In the genomic region with DNA sequence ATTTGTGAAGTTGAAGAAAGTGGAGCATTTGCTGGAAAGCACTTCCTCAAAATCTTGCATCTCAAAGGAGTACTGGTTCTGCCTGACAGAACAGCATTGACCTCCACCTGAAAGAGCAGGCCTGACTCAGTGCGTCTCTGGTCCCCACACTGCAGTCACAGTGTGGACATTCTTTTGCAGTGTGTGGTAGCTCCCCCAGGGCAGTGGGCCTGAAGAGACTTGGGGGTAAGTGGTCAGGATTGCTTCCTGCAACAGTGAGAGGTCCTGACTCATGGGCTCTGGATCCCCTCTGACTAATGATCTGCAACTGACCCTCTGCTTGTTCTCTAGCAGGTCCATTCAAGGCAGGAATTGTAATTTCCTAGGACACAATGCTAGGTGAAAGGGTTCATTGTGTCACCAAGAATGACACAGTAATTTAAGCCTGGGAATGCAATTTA, we compare ENCODE assay signal across 10 cellular contexts.
DNase-seq lines count a peak whose midpoint lies in the region; ATAC-seq, FAIRE-seq and TF ChIP-seq lines count a peak whose summit lies in the region.
"Had no signal": no experiment of that assay in that cellular context is flagged by ENCODE, and none has a peak within 500 bp of the region (broad histone marks: within the 10 kb centered on the region; RNA-seq: fewer than 3 reads in every experiment).

No MANE protein-coding gene starts in this region.

- H3K9me3 ChIP-seq in spleen, result peaks cover 0 to 5% (median 0%) of the 10 kb centered on the region in 8 donors

- DNase-seq in RCC 7860 (ENCODE audit: low spot score) (peak; percentile 99), kidney tubule cell (ENCODE audit: low spot score) (peak; percentile 100), middle frontal gyrus (ENCODE audit: extremely low spot score, low spot score) (no peak), HuH-7.5 (ENCODE audit: low spot score) (no peak), spleen (no peak)
- DNase-seq in activated T-cell treated with anti-CD3 and anti-CD28 coated beads, Interleukin-2, amount 50 U/mL, for 24 hours, result no peak
- DNase-seq: aorta had no signal

- intact Hi-C loops in spleen (cut with DNase I; ENCODE audit: low total_unique reads), result no loop called here

- H3K9me3 Mint-ChIP-seq in activated T-cell treated with anti-CD3 and anti-CD28 coated beads, Interleukin-2, amount 50 U/mL, for 24 hours, result peaks cover 2% of the 10 kb centered on the region

- TF ChIP-seq CTCF in spleen (IDR thresholded peaks at IDR 0.05 in 8 of 11, conservative IDR thresholded peaks at IDR 0.05 in 3 of 11), result no peak

- H3K27me3 ChIP-seq in spleen (replicated peaks in 1 of 7), result peaks cover 0 to 4% (median 0%) of the 10 kb centered on the region in 7 donors

- no peaks in the 10 kb centered on the region for H3K4me1 Mint-ChIP-seq in activated T-cell treated with anti-CD3 and anti-CD28 coated beads, Interleukin-2, amount 50 U/mL, for 24 hours (ENCODE audit: low read depth)

- no peaks in the 10 kb centered on the region for H3K36me3 Mint-ChIP-seq in activated T-cell treated with anti-CD3 and anti-CD28 coated beads, Interleukin-2, amount 50 U/mL, for 24 hours (ENCODE audit: low read depth)

- no peak overlapping the region for H3K27ac Mint-ChIP-seq in activated T-cell treated with anti-CD3 and anti-CD28 coated beads, Interleukin-2, amount 50 U/mL, for 24 hours

- no peaks in the 10 kb centered on the region for H3K4me1 ChIP-seq in spleen

- 79 to 92% (median 81%) methylated on average over 1 of the region's 1 CpG for WGBS in spleen, 5 donors

- no peak overlapping the region for H3K27ac ChIP-seq in spleen

- H3K4me3 Mint-ChIP-seq in activated T-cell treated with anti-CD3 and anti-CD28 coated beads, Interleukin-2, amount 50 U/mL, for 24 hours, result no peak overlapping the region
- H3K4me3 Mint-ChIP-seq: nephron had no signal

- H3K36me3 ChIP-seq in spleen, result no peaks in the 10 kb centered on the region

- TF ChIP-seq POLR2A in spleen (IDR thresholded peaks at IDR 0.05), result no peak

- peak; percentile 98 for FAIRE-seq in RCC 7860 (lab: Jason Lieb, UNC)

- H3K27me3 Mint-ChIP-seq in activated T-cell treated with anti-CD3 and anti-CD28 coated beads, Interleukin-2, amount 50 U/mL, for 24 hours, result no peaks in the 10 kb centered on the region

- H3K4me3 ChIP-seq in spleen, result no peak overlapping the region

- ATAC-seq in GM18861 (IDR thresholded peaks at IDR 0.05; ENCODE audit: unreplicated experiment) (peak; percentile 50), HG02798 (IDR thresholded peaks at IDR 0.05; ENCODE audit: poor library complexity, unreplicated experiment) (peak; percentile 54)

Comparison
In these comparisons a context has a peak if more than half of its experiments do, and no peak if none do; other contexts are left out.
1. DNase-seq: peak in RCC 7860 (single experiment) and kidney tubule cell (single experiment); none in activated T-cell treated with anti-CD3 and anti-CD28 coated beads, Interleukin-2, amount 50 U/mL, for 24 hours (single experiment), middle frontal gyrus (single experiment), HuH-7.5 (single experiment) and spleen (single experiment).